27 cellular contexts compared by ENCODE assay signal in genomic region chr5:117380316-117380715, GRCh38.
"Had no signal": no experiment of that assay in that cellular context is flagged by ENCODE, and none has a peak within 500 bp of the region (broad histone marks: within the 10 kb centered on the region; RNA-seq: fewer than 3 reads in every experiment).

No MANE protein-coding gene starts in this region.

- H3K4me3 ChIP-seq: ascending aorta, body of pancreas, Peyer's patch, SJSA1 had no signal

- H3K27ac ChIP-seq: ascending aorta, body of pancreas, Peyer's patch, RWPE1, SJSA1 had no signal

- ATAC-seq: activated CD4-positive, CD25-positive, alpha-beta regulatory T cell treated with anti-CD3 and anti-CD28 coated beads, Interleukin-2, amount 50 U/mL, for 24 hours; activated CD8-positive, alpha-beta memory T cell treated with anti-CD3 and anti-CD28 coated beads, Interleukin-2, amount 10 ng/mL, durations not matched to agents 7 days and 5 days; activated CD8-positive, alpha-beta T cell treated with anti-CD3 and anti-CD28 coated beads, Interleukin-2, amount 10 ng/mL, durations not matched to agents 7 days and 5 days; activated naive CD4-positive, alpha-beta T cell treated with anti-CD3 and anti-CD28 coated beads, Interleukin-2, amount 50 U/mL, for 72 hours; activated naive CD8-positive, alpha-beta T cell treated with anti-CD3 and anti-CD28 coated beads, Interleukin-2, amount 50 U/mL, for 24 hours; body of pancreas; SK-N-SH treated with all-trans-retinoic acid at 6 μM for 48 hours had no signal

- H3K4me1 ChIP-seq: ascending aorta, body of pancreas, Peyer's patch, SJSA1 had no signal

- H3K36me3 ChIP-seq: ascending aorta, Peyer's patch, SJSA1 had no signal

- H3K27me3 ChIP-seq: ascending aorta, body of pancreas, Peyer's patch, SJSA1 had no signal

- H3K9me3 ChIP-seq: ascending aorta, body of pancreas, Peyer's patch, SJSA1 had no signal

- DNase-seq: activated CD4-positive, alpha-beta T cell treated with anti-CD3 and anti-CD28 coated beads for 4 hours; activated CD4-positive, alpha-beta T cell treated with anti-CD3 and anti-CD28 coated beads, Interleukin-2, amount 50 U/mL, for 4 hours; activated CD8-positive, alpha-beta memory T cell treated with anti-CD3 and anti-CD28 coated beads, Interleukin-2, amount 10 ng/mL, durations not matched to agents 7 days and 5 days; activated CD8-positive, alpha-beta T cell treated with anti-CD3 and anti-CD28 coated beads, Interleukin-2, amount 10 ng/mL, durations not matched to agents 7 days and 5 days; activated effector memory CD4-positive, alpha-beta T cell treated with anti-CD3 and anti-CD28 coated beads, Interleukin-2, amount 50 U/mL, for 16 hours; activated naive CD4-positive, alpha-beta T cell treated with Interleukin-2 at 50 U/mL for 16 hours; activated naive CD8-positive, alpha-beta T cell treated with anti-CD3 and anti-CD28 coated beads, Interleukin-2, amount 50 U/mL, for 24 hours; activated T-cell treated with anti-CD3 and anti-CD28 coated beads, Interleukin-2, amount 50 U/mL, for 24 hours; amniotic stem cell; body of pancreas; central memory CD4-positive, alpha-beta T cell; Kasumi-1; NCI-H146; NCI-H2029; NCI-H2107; NCI-H226; NCI-H526 treated with DMSO at 0.1 percent for 48 hours; NK-92 treated with Interleukin-12 subunit alpha and Interleukin-12 subunit beta, amount 100 ng/mL, for 24 hours; Peyer's patch; Right ventricle myocardium superior; SW 1271 had no signal
